25 cellular contexts compared by ENCODE assay signal in the genomic region with DNA sequence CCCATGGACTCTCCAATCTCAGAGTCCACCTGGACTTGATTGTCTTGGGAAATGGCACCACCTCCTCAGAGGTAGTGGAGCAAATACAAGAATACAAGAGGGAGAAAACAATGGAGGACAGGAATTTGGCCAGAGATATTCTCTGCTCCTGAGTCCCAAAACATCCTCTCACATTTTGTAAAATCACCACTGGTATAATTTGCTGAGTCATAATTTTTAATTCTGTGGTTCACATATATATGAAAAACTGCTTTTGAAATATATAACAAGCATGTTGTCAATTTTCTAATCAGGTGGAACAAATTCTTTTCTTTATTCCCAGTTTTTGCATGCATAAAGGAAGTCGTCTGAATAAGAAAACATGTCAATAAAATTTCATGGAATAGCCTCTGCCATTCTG.
DNase-seq lines count a peak whose midpoint lies in the region; ATAC-seq, FAIRE-seq and TF ChIP-seq lines count a peak whose summit lies in the region.
"Had no signal": no experiment of that assay in that cellular context is flagged by ENCODE, and none has a peak within 500 bp of the region (broad histone marks: within the 10 kb centered on the region; RNA-seq: fewer than 3 reads in every experiment).

No MANE protein-coding gene starts in this region.

- H3K9me3 ChIP-seq in HepG2 (ENCODE audit: low read length), result no peaks in the 10 kb centered on the region
- H3K9me3 ChIP-seq in right lobe of liver, result no peaks in the 10 kb centered on the region
- no peaks in the 10 kb centered on the region for H3K9me3 ChIP-seq in IMR-90 (ENCODE audit: control insufficient read depth, insufficient read depth, low read length)
- H3K9me3 ChIP-seq in K562 (replicated peaks; ENCODE audit: control insufficient read depth, insufficient read depth, low read depth, low read length), result no peaks in the 10 kb centered on the region
- H3K9me3 ChIP-seq: BE2C, BLaER1 had no signal

- no peak overlapping the region for H3K14ac ChIP-seq in IMR-90 (replicated peaks; ENCODE audit: low read depth, low read length)

- no peaks in the 10 kb centered on the region for H3K79me1 ChIP-seq in IMR-90 (ENCODE audit: low read depth in 1 of 2, low read length in 2 of 2)

- BruUV-seq in HepG2 (replicated peaks; lab: Mats Ljungman, UMichigan), result no TSS peak
- BruUV-seq in IMR-90 (replicated peaks; lab: Mats Ljungman, UMichigan), result no TSS peak
- BruUV-seq in K562 (replicated peaks; lab: Mats Ljungman, UMichigan), result no TSS peak

- CTCF ChIA-PET in HepG2 (lab: Yijun Ruan, JAX; ENCODE audit: low intra/inter-chr PET ratio, low total read pairs), result no interaction called here
- CTCF ChIA-PET in IMR-90 (lab: Yijun Ruan, JAX), result no interaction called here
- CTCF ChIA-PET in K562 (lab: Yijun Ruan, JAX; ENCODE audit: low intra/inter-chr PET ratio), result no interaction called here

- no peaks in the 10 kb centered on the region for H3K36me3 ChIP-seq in HepG2 (replicated peaks in 1 of 2; ENCODE audit: control insufficient read depth in 1 of 2, insufficient read depth in 2 of 2, low read length in 2 of 2)
- no peaks in the 10 kb centered on the region for H3K36me3 ChIP-seq in right lobe of liver
- H3K36me3 ChIP-seq in IMR-90 (ENCODE audit: control insufficient read depth, insufficient read depth, low read length), result no peaks in the 10 kb centered on the region
- H3K36me3 ChIP-seq in K562 (ENCODE audit: control insufficient read depth, insufficient read depth, low read length), result no peaks in the 10 kb centered on the region
- H3K36me3 ChIP-seq: BE2C had no signal

- POLR2A ChIA-PET in HepG2 (lab: Yijun Ruan, JAX), result no interaction called here
- POLR2A ChIA-PET in IMR-90 (lab: Charles Lee; ENCODE audit: unreplicated experiment), result no interaction called here
- POLR2A ChIA-PET in K562 (lab: Yijun Ruan, JAX), result no interaction called here

- no peak overlapping the region for H2AFZ ChIP-seq in HepG2 (ENCODE audit: low read length)
- H2AFZ ChIP-seq in IMR-90 (replicated peaks; ENCODE audit: low read length, poor library complexity), result no peak overlapping the region
- no peak overlapping the region for H2AFZ ChIP-seq in K562 (ENCODE audit: low read depth, low read length)

- no peak for ATAC-seq in HepG2
- no peak for ATAC-seq in right lobe of liver
- no peak for ATAC-seq in IMR-90 (ENCODE audit: low read depth)
- no peak for ATAC-seq in K562
- no peak for ATAC-seq in GM19351 (IDR thresholded peaks at IDR 0.05; ENCODE audit: unreplicated experiment)
- ATAC-seq: GM12878 had no signal

- H4K8ac ChIP-seq in IMR-90 (ENCODE audit: low read depth in 2 of 2, low read length in 2 of 2), result no peak overlapping the region

- no peak for TF ChIP-seq EP300 in HepG2 (IDR thresholded peaks at IDR 0.05; ENCODE audit: low read depth in 2 of 2, low read length in 2 of 2)
- no peak for TF ChIP-seq EP300 in HepG2 (CRISPR knock-in tag; IDR thresholded peaks at IDR 0.05; ENCODE audit: borderline replicate concordance)
- no peak for TF ChIP-seq EP300 in K562 (IDR thresholded peaks at IDR 0.05; ENCODE audit: low read length)

- no peak overlapping the region for H2AK5ac ChIP-seq in IMR-90 (ENCODE audit: low read depth, low read length)

- in situ Hi-C loops in HepG2 (cut with HindIII; ENCODE audit: extremely low pct_ligation_motif_present, low pct_unique_long_range_greater_than_20kb), result no loop called here
- in situ Hi-C loops in IMR-90 (cut with MboI; ENCODE audit: low sequenced_read_pairs), result no loop called here
- in situ Hi-C loops in K562 (cut with MboI), result no loop called here

- H3K79me2 ChIP-seq in HepG2 (ENCODE audit: insufficient read depth, low read length), result no peaks in the 10 kb centered on the region
- no peaks in the 10 kb centered on the region for H3K79me2 ChIP-seq in K562 (ENCODE audit: control insufficient read depth, insufficient read depth, low read length)

- no peak for TF ChIP-seq POLR2A in HepG2 (IDR thresholded peaks at IDR 0.05; ENCODE audit: insufficient read depth in 1 of 2, low read depth in 2 of 2, low read length in 2 of 2)
- no peak for TF ChIP-seq POLR2A in right lobe of liver (IDR thresholded peaks at IDR 0.05)
- no peak for TF ChIP-seq POLR2A in IMR-90 (IDR thresholded peaks at IDR 0.05; ENCODE audit: low read depth, low read length)
- TF ChIP-seq POLR2A in K562 (conservative IDR thresholded peaks at IDR 0.05), result no peak

- H3K4me1 ChIP-seq in HepG2 (ENCODE audit: insufficient read depth, low read length), result no peaks in the 10 kb centered on the region
- H3K4me1 ChIP-seq in right lobe of liver, result no peaks in the 10 kb centered on the region
- H3K4me1 ChIP-seq in IMR-90 (ENCODE audit: control insufficient read depth, insufficient read depth, low read length), result no peaks in the 10 kb centered on the region
- no peaks in the 10 kb centered on the region for H3K4me1 ChIP-seq in K562 (replicated peaks in 1 of 2; ENCODE audit: control insufficient read depth in 2 of 2, insufficient read depth in 2 of 2, low read length in 2 of 2)
- H3K4me1 ChIP-seq: BE2C, BLaER1 had no signal

- TF ChIP-seq CTCF in HepG2 (CRISPR knock-in tag; IDR thresholded peaks at IDR 0.05) (no peak), right lobe of liver (IDR thresholded peaks at IDR 0.05) (no peak), IMR-90 (conservative IDR thresholded peaks at IDR 0.05; ENCODE audit: low read depth, low read length) (no peak), K562 (IDR thresholded peaks at IDR 0.05 in 2 of 3, conservative IDR thresholded peaks at IDR 0.05 in 1 of 3; ENCODE audit: insufficient read depth in 2 of 3, low read depth in 1 of 3, low read length in 3 of 3) (no peak)

- H2BK5ac ChIP-seq in IMR-90 (ENCODE audit: low read depth, low read length, poor library complexity, severe bottlenecking), result no peak overlapping the region

- TF ChIP-seq RAD21 in HepG2 (CRISPR knock-in tag; IDR thresholded peaks at IDR 0.05), result no peak
- TF ChIP-seq RAD21 in IMR-90 (IDR thresholded peaks at IDR 0.05; ENCODE audit: low read length), result no peak
- no peak for TF ChIP-seq RAD21 in K562 (CRISPR knock-in tag; conservative IDR thresholded peaks at IDR 0.05 in 1 of 2, IDR thresholded peaks at IDR 0.05 in 1 of 2)

- H3K9me1 ChIP-seq in IMR-90 (ENCODE audit: insufficient read depth, low read length) (no peaks in the 10 kb centered on the region), K562 (ENCODE audit: control insufficient read depth, insufficient read depth, low read length) (no peaks in the 10 kb centered on the region)

- H3K18ac ChIP-seq in IMR-90 (ENCODE audit: low read depth, low read length), result no peak overlapping the region

- H3K4me3 ChIP-seq in HepG2 (replicated peaks in 1 of 3; ENCODE audit: insufficient read depth in 1 of 3, low read depth in 2 of 3, low read length in 3 of 3), result no peak overlapping the region
- H3K4me3 ChIP-seq in right lobe of liver, result no peak overlapping the region
- H3K4me3 ChIP-seq in IMR-90 (ENCODE audit: insufficient read depth, low read depth, low read length), result no peak overlapping the region
- no peak overlapping the region for H3K4me3 ChIP-seq in K562
- H3K4me3 ChIP-seq: BLaER1, GM12878 had no signal

- DNase-seq in HepG2 (ENCODE audit: low spot score) (no peak), right lobe of liver (no peak), IMR-90 (no peak), K562 (ENCODE audit: extremely low read depth in 1 of 4, low spot score in 3 of 4) (no peak), NCI-H524 treated with DMSO at 0.1 percent for 48 hours (lab: John Stamatoyannopoulos, UW) (no peak), NCI-H82 treated with DMSO at 0.1 percent for 48 hours (lab: John Stamatoyannopoulos, UW; ENCODE audit: unreplicated experiment) (no peak)
- DNase-seq: ACHN; BE2C; C1 segment of cervical spinal cord; CD4-positive, alpha-beta memory T cell; CD4-positive, CD25-positive, alpha-beta regulatory T cell; CD8-positive, alpha-beta memory T cell; COR-L47; DMS 273 treated with DMSO at 0.1 percent for 48 hours; DMS153; DMS53; DMS79; DND-41; EL; GDM1 had no signal

- no peaks in the 10 kb centered on the region for H3K27me3 ChIP-seq in HepG2 (ENCODE audit: control insufficient read depth in 1 of 2, insufficient read depth in 2 of 2, low read length in 2 of 2)
- H3K27me3 ChIP-seq in right lobe of liver, result no peaks in the 10 kb centered on the region
- H3K27me3 ChIP-seq in IMR-90 (ENCODE audit: control insufficient read depth, insufficient read depth, low read length), result no peaks in the 10 kb centered on the region
- no peaks in the 10 kb centered on the region for H3K27me3 ChIP-seq in K562 (ENCODE audit: control insufficient read depth in 2 of 2, insufficient read depth in 2 of 2, low read length in 2 of 2)
- H3K27me3 ChIP-seq: BE2C, BLaER1 had no signal

- no peak overlapping the region for H4K91ac ChIP-seq in IMR-90 (ENCODE audit: insufficient read depth, low read depth, low read length)

- no peak overlapping the region for H3K4ac ChIP-seq in IMR-90 (ENCODE audit: low read depth, low read length)

- H4K5ac ChIP-seq in IMR-90 (ENCODE audit: low read depth, low read length), result no peak overlapping the region

- no peak overlapping the region for H2BK15ac ChIP-seq in IMR-90 (ENCODE audit: low read depth, low read length)

- dilution Hi-C loops in IMR-90 (cut with HindIII; ENCODE audit: low sequenced_read_pairs, unreplicated experiment), result no loop called here

- H4K20me1 ChIP-seq in HepG2 (ENCODE audit: insufficient read depth, low read length) (no peaks in the 10 kb centered on the region), IMR-90 (ENCODE audit: insufficient read depth, low read length) (no peaks in the 10 kb centered on the region), K562 (replicated peaks; ENCODE audit: control insufficient read depth, insufficient read depth, low read length) (no peaks in the 10 kb centered on the region)

- H3K9ac ChIP-seq in HepG2 (ENCODE audit: insufficient read depth, low read depth, low read length) (no peak overlapping the region), IMR-90 (ENCODE audit: low read depth, low read length) (no peak overlapping the region), K562 (ENCODE audit: insufficient read depth in 1 of 2, low read depth in 2 of 2, low read length in 2 of 2) (no peak overlapping the region)
- H3K9ac ChIP-seq: BLaER1 had no signal

- H2AK9ac ChIP-seq in IMR-90 (replicated peaks; ENCODE audit: low read depth, low read length, poor library complexity), result no peak overlapping the region

- H3K23ac ChIP-seq in IMR-90 (ENCODE audit: low read depth, low read length), result no peak overlapping the region

- H3K4me2 ChIP-seq in HepG2 (ENCODE audit: low read depth, low read length) (no peak overlapping the region), IMR-90 (ENCODE audit: low read depth, low read length) (no peak overlapping the region), K562 (ENCODE audit: insufficient read depth, low read length) (no peak overlapping the region)
- H3K4me2 ChIP-seq: BLaER1 had no signal

- intact Hi-C loops in HepG2 (cut with micrococcal nuclease; ENCODE audit: unreplicated experiment) (no loop called here), right lobe of liver (cut with DNase I) (no loop called here), IMR-90 (cut with micrococcal nuclease) (no loop called here), K562 (cut with micrococcal nuclease) (no loop called here)

- 5% methylated on average over 1 of the region's 1 CpG for WGBS in HepG2 (ENCODE audit: low lambda C conversion rate)
- 16% methylated on average over 1 of the region's 1 CpG for WGBS in right lobe of liver (ENCODE audit: insufficient coverage, low coverage, low lambda C conversion rate, missing lambda C conversion rate)
- WGBS in IMR-90 (ENCODE audit: extremely low coverage in 2 of 2, insufficient read length in 1 of 2), 2 experiments, result 17% methylated on average over 1 of the region's 1 CpG; no CpG with 5 or more reads in 1 of the 2 experiments
- 0% methylated on average over 1 of the region's 1 CpG for WGBS in K562 (ENCODE audit: insufficient coverage, low coverage, missing lambda C conversion rate)

- H3K56ac ChIP-seq in IMR-90 (ENCODE audit: extremely low read depth, insufficient read depth, low read length), result no peak overlapping the region

- FAIRE-seq in HepG2 (lab: Jason Lieb, UNC) (no peak), K562 (lab: Jason Lieb, UNC) (no peak)
- FAIRE-seq: GM12878, GM12892 had no signal

- H3K27ac ChIP-seq in HepG2 (ENCODE audit: extremely low read length, insufficient read depth, low read length) (no peak overlapping the region), right lobe of liver (no peak overlapping the region), IMR-90 (ENCODE audit: insufficient read depth, low read length) (no peak overlapping the region), K562 (ENCODE audit: extremely low read depth, low read depth, low read length) (no peak overlapping the region)
- H3K27ac ChIP-seq: 22Rv1, BLaER1 had no signal

- H2BK20ac ChIP-seq in IMR-90 (ENCODE audit: low read depth, low read length), result no peak overlapping the region

- H2BK120ac ChIP-seq in IMR-90 (ENCODE audit: low read depth, low read length), result no peak overlapping the region
